17 cellular contexts compared by ENCODE assay signal in genomic region chr2:23668756-23669304, GRCh38.
DNase-seq lines count a peak whose midpoint lies in the region; ATAC-seq, FAIRE-seq and TF ChIP-seq lines count a peak whose summit lies in the region.
"Had no signal": no experiment of that assay in that cellular context is flagged by ENCODE, and none has a peak within 500 bp of the region (broad histone marks: within the 10 kb centered on the region; RNA-seq: fewer than 3 reads in every experiment).

No MANE protein-coding gene starts in this region.

- TF ChIP-seq EP300 in SK-N-SH (IDR thresholded peaks at IDR 0.05; ENCODE audit: borderline replicate concordance in 1 of 2, low read depth in 1 of 2, low read length in 1 of 2) = no peak

- H3K4me2 ChIP-seq in SK-N-SH = no peak overlapping the region
- H3K4me2 ChIP-seq in keratinocyte (ENCODE audit: control insufficient read depth, extremely low read depth, insufficient read depth, low read depth, low read length) = no peak overlapping the region
- H3K4me2 ChIP-seq: BLaER1 treated with 17β-estradiol and CSF1 and Interleukin-3, amounts not matched to agents 10 nM and 100 nM had no signal

- no peak for TF ChIP-seq RAD21 in SK-N-SH (IDR thresholded peaks at IDR 0.05; ENCODE audit: low read length)

- DNase-seq in SK-N-SH = peak; percentile 59
- no peak for DNase-seq in keratinocyte (ENCODE audit: low read depth, low spot score)
- DNase-seq in tibial artery = no peak
- DNase-seq in GF-D8 (lab: John Stamatoyannopoulos, UW) = no peak
- DNase-seq in HFFc6 = no peak
- DNase-seq: HCEC 1CT, NCI-H1105, NCI-H187 treated with DMSO at 0.1 percent for 48 hours, NCI-H2171, NCI-H774, Right ventricle myocardium superior had no signal

- POLR2A ChIA-PET in SK-N-SH (lab: Yijun Ruan, JAX) = no interaction called here

- ATAC-seq in SK-N-SH treated with all-trans-retinoic acid at 6 μM for 48 hours = no peak
- ATAC-seq in HG03439 (IDR thresholded peaks at IDR 0.05; ENCODE audit: unreplicated experiment) = no peak

- H3K4me1 Mint-ChIP-seq in brain (peaks cover 39% of the 10 kb centered on the region), HFFc6 (ENCODE audit: low read depth) (peaks cover 3% of the 10 kb centered on the region; the same call in 1 of the 2 replicates)

- H3K9me3 Mint-ChIP-seq in brain = no peaks in the 10 kb centered on the region
- no peaks in the 10 kb centered on the region for H3K9me3 Mint-ChIP-seq in HFFc6

- no peaks in the 10 kb centered on the region for H3K9me2 ChIP-seq in SK-N-SH

- 82% methylated on average over 10 of the region's 12 CpGs for WGBS in SK-N-SH (ENCODE audit: low lambda C conversion rate)

- H3K36me3 Mint-ChIP-seq in brain = no peaks in the 10 kb centered on the region
- H3K36me3 Mint-ChIP-seq in HFFc6 (ENCODE audit: low read depth) = no peaks in the 10 kb centered on the region

- H3K27ac ChIP-seq in SK-N-SH (ENCODE audit: low read depth in 2 of 2, low read length in 1 of 2) = peak overlapping the region in 1 of 2 experiments; percentile 96; a peak in 2 of 4 replicates
- no peak overlapping the region for H3K27ac ChIP-seq in keratinocyte (ENCODE audit: control insufficient read depth, insufficient read depth, low read length)
- peak overlapping the region; percentile 58 to 74 for H3K27ac ChIP-seq in tibial artery
- H3K27ac ChIP-seq: BLaER1 treated with 17β-estradiol and CSF1 and Interleukin-3, amounts not matched to agents 10 nM and 100 nM had no signal

- H3K9ac ChIP-seq in SK-N-SH (no peak overlapping the region), keratinocyte (ENCODE audit: control insufficient read depth, extremely low read depth, insufficient read depth, low read length) (peak overlapping the region; percentile 15)
- H3K9ac ChIP-seq: BLaER1 treated with 17β-estradiol and CSF1 and Interleukin-3, amounts not matched to agents 10 nM and 100 nM had no signal

- dilution Hi-C loops in keratinocyte (cut with MboI; ENCODE audit: extremely low pct_ligation_motif_present, low sequenced_read_pairs) = no loop called here

- H3K27ac Mint-ChIP-seq in brain (peak overlapping the region in 3 of 5 experiments; percentile 67 to 91 (median 90)), HFFc6 (no peak overlapping the region)

- H3K36me3 ChIP-seq in SK-N-SH (replicated peaks in 1 of 2; ENCODE audit: control insufficient read depth in 1 of 2, insufficient read depth in 2 of 2, low read length in 1 of 2) = no peaks in the 10 kb centered on the region
- no peaks in the 10 kb centered on the region for H3K36me3 ChIP-seq in keratinocyte (ENCODE audit: control insufficient read depth in 2 of 2, extremely low read depth in 1 of 2, insufficient read depth in 2 of 2, low read length in 2 of 2)
- no peaks in the 10 kb centered on the region for H3K36me3 ChIP-seq in tibial artery
- H3K36me3 ChIP-seq: BLaER1 treated with 17β-estradiol and CSF1 and Interleukin-3, amounts not matched to agents 10 nM and 100 nM had no signal

- H3K9me3 ChIP-seq in SK-N-SH (no peaks in the 10 kb centered on the region), keratinocyte (ENCODE audit: control insufficient read depth, low read depth, low read length) (no peaks in the 10 kb centered on the region), tibial artery (no peaks in the 10 kb centered on the region)
- H3K9me3 ChIP-seq: BLaER1 treated with 17β-estradiol and CSF1 and Interleukin-3, amounts not matched to agents 10 nM and 100 nM had no signal

- no peak for FAIRE-seq in keratinocyte (lab: Jason Lieb, UNC)
- FAIRE-seq: GM18507, GM19239 had no signal

- H3F3A ChIP-seq in SK-N-SH (replicated peaks; ENCODE audit: insufficient read depth) = no peaks in the 10 kb centered on the region

- H3K79me2 ChIP-seq in SK-N-SH (ENCODE audit: insufficient read depth) (no peaks in the 10 kb centered on the region), keratinocyte (ENCODE audit: control insufficient read depth, insufficient read depth, low read length) (no peaks in the 10 kb centered on the region)

- H3K4me3 ChIP-seq in SK-N-SH (ENCODE audit: low read depth in 2 of 2, low read length in 1 of 2) (no peak overlapping the region), keratinocyte (ENCODE audit: control insufficient read depth in 2 of 3, extremely low read depth in 1 of 3, insufficient read depth in 2 of 3, low read depth in 1 of 3, low read length in 3 of 3) (no peak overlapping the region), tibial artery (no peak overlapping the region)
- H3K4me3 ChIP-seq: BLaER1 treated with 17β-estradiol and CSF1 and Interleukin-3, amounts not matched to agents 10 nM and 100 nM had no signal

- TF ChIP-seq CTCF in SK-N-SH (IDR thresholded peaks at IDR 0.05) (no peak), brain (conservative IDR thresholded peaks at IDR 0.05) (no peak), keratinocyte (optimal IDR thresholded peaks at IDR 0.05 in 1 of 3, IDR thresholded peaks at IDR 0.05 in 1 of 3, conservative IDR thresholded peaks at IDR 0.05 in 1 of 3; ENCODE audit: extremely low read depth in 1 of 3, insufficient read depth in 2 of 3, low read length in 3 of 3) (no peak), tibial artery (IDR thresholded peaks at IDR 0.05) (no peak), HFFc6 (IDR thresholded peaks at IDR 0.05) (no peak)

- H4K20me1 ChIP-seq in SK-N-SH (ENCODE audit: insufficient read depth) (no peaks in the 10 kb centered on the region), keratinocyte (ENCODE audit: control insufficient read depth, extremely low read depth, insufficient read depth, low read length) (no peaks in the 10 kb centered on the region)

- no peaks in the 10 kb centered on the region for H3K9me1 ChIP-seq in keratinocyte (ENCODE audit: control insufficient read depth, extremely low read depth, insufficient read depth, low read length)

- H3K4me3 Mint-ChIP-seq in brain = no peak overlapping the region
- no peak overlapping the region for H3K4me3 Mint-ChIP-seq in HFFc6

- intact Hi-C loops in tibial artery (cut with DNase I; ENCODE audit: low total_unique reads) = no loop called here

- CTCF ChIA-PET in SK-N-SH (lab: Yijun Ruan, JAX) = interaction anchor here (0.5 to 2.4 kb wide), 2 partner anchors 9 to 50 kb away, joined by 3 to 6 read pairs; no protein-coding TSS in a partner anchor

- no peaks in the 10 kb centered on the region for H3K27me3 ChIP-seq in SK-N-SH (ENCODE audit: insufficient read depth)
- peaks cover 4% of the 10 kb centered on the region for H3K27me3 ChIP-seq in keratinocyte (ENCODE audit: control insufficient read depth, extremely low read depth, insufficient read depth, low read length)
- H3K27me3 ChIP-seq in tibial artery = no peaks in the 10 kb centered on the region
- H3K27me3 ChIP-seq: BLaER1 treated with 17β-estradiol and CSF1 and Interleukin-3, amounts not matched to agents 10 nM and 100 nM had no signal

- H3K27me3 Mint-ChIP-seq in brain (peaks cover 5% of the 10 kb centered on the region), HFFc6 (ENCODE audit: insufficient read depth) (no peaks in the 10 kb centered on the region; the same call in none of the 2 replicates)

- no peak overlapping the region for H2AFZ ChIP-seq in SK-N-SH (ENCODE audit: low read depth)
- H2AFZ ChIP-seq in keratinocyte (ENCODE audit: control insufficient read depth, low read length) = no peak overlapping the region

- H3K4me1 ChIP-seq in SK-N-SH (ENCODE audit: control insufficient read depth in 1 of 2, insufficient read depth in 2 of 2, low read depth in 1 of 2, low read length in 1 of 2) (peaks cover 7 to 74% of the 10 kb centered on the region in 2 experiments; a peak in 1 of 4 replicates), keratinocyte (ENCODE audit: control insufficient read depth, extremely low read depth, insufficient read depth, low read length) (peaks cover 16% of the 10 kb centered on the region), tibial artery (peaks cover 0 to 40% (median 30%) of the 10 kb centered on the region in 4 donors)

TF ChIP-seq in SK-N-SH, 30 proteins besides CTCF, POLR2A, EP300 and RAD21 (continues in another document):
- TF ChIP-seq GATA2 (CRISPR knock-in tag; IDR thresholded peaks at IDR 0.05) (no peak), NFIC (IDR thresholded peaks at IDR 0.05; ENCODE audit: borderline replicate concordance) (no peak), RXRA (IDR thresholded peaks at IDR 0.05; ENCODE audit: borderline replicate concordance, low read depth) (no peak), ZBTB33 (IDR thresholded peaks at IDR 0.05; ENCODE audit: borderline replicate concordance, low read depth) (no peak)

TF ChIP-seq in SK-N-SH treated with all-trans-retinoic acid at 6 μM for 48 hours, 23 proteins besides CTCF, POLR2A, EP300 and RAD21 (continues in another document):
- TF ChIP-seq ZC3H10 (CRISPR knock-in tag; IDR thresholded peaks at IDR 0.05) (no peak), ZNF8 (CRISPR knock-in tag; IDR thresholded peaks at IDR 0.05) (no peak), BACH2 (CRISPR knock-in tag; IDR thresholded peaks at IDR 0.05; ENCODE audit: borderline replicate concordance) (no peak), ZFP30 (CRISPR knock-in tag; IDR thresholded peaks at IDR 0.05) (no peak)
- TF ChIP-seq, protein P1, sequence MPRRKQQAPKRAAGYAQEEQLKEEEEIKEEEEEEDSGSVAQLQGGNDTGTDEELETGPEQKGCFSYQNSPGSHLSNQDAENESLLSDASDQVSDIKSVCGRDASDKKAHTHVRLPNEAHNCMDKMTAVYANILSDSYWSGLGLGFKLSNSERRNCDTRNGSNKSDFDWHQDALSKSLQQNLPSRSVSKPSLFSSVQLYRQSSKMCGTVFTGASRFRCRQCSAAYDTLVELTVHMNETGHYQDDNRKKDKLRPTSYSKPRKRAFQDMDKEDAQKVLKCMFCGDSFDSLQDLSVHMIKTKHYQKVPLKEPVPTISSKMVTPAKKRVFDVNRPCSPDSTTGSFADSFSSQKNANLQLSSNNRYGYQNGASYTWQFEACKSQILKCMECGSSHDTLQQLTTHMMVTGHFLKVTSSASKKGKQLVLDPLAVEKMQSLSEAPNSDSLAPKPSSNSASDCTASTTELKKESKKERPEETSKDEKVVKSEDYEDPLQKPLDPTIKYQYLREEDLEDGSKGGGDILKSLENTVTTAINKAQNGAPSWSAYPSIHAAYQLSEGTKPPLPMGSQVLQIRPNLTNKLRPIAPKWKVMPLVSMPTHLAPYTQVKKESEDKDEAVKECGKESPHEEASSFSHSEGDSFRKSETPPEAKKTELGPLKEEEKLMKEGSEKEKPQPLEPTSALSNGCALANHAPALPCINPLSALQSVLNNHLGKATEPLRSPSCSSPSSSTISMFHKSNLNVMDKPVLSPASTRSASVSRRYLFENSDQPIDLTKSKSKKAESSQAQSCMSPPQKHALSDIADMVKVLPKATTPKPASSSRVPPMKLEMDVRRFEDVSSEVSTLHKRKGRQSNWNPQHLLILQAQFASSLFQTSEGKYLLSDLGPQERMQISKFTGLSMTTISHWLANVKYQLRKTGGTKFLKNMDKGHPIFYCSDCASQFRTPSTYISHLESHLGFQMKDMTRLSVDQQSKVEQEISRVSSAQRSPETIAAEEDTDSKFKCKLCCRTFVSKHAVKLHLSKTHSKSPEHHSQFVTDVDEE (CRISPR knock-in tag; IDR thresholded peaks at IDR 0.05) = no peak
